In genomic region chr1:43358746-43359693, GRCh38 we compare ENCODE assay signal across 8 cellular contexts. TPM values are rescaled to one million over a fixed set of nuclear protein-coding genes. Genes with fewer than 3 reads are reported as not detected.
A peak's percentile ranks its signal among the peaks of the same experiment; 100 is the strongest.
DNase-seq lines count a peak whose midpoint lies in the region; ATAC-seq and TF ChIP-seq lines count a peak whose summit lies in the region.

Gene CDC20, plus strand, starts transcription at chr1:43358981. Its CDS starts 235 bp downstream, at chr1:43359216.

- peak within 1 kb of the TSS; percentile 62 to 91 (median 81) for H3K27ac Mint-ChIP-seq in IgD-negative memory B cell

- no peaks in the 10 kb centered on the region for H3K27me3 Mint-ChIP-seq in IgD-negative memory B cell

- no peaks in the 10 kb centered on the region for H3K9me3 Mint-ChIP-seq in IgD-negative memory B cell

- DNase-seq in DMS 273 treated with DMSO at 0.1 percent for 48 hours (lab: John Stamatoyannopoulos, UW) = peak; percentile 95
- DNase-seq in OCI-M2 (lab: John Stamatoyannopoulos, UW; ENCODE audit: unreplicated experiment) = peak; percentile 70
- peak; percentile 98 for DNase-seq in activated T-cell treated with anti-CD3 and anti-CD28 coated beads for 4 hours
- peak; percentile 98 for DNase-seq in epithelial cell of esophagus (ENCODE audit: low read depth)
- DNase-seq in mucosa of descending colon = peak; percentile 99 to 100 (median 99)
- peak; percentile 98 for DNase-seq in stimulated activated CD8-positive, alpha-beta memory T cell treated with anti-CD3 and anti-CD28 coated beads, Interleukin-4, amount 100 ng/mL, for 24 hours (ENCODE audit: low read depth)

- ATAC-seq in GM21529 (IDR thresholded peaks at IDR 0.05; ENCODE audit: unreplicated experiment) (peak; percentile 97), mucosa of descending colon (peak; percentile 96)

- peaks cover 22% of the 10 kb centered on the region for H3K4me1 ChIP-seq in mucosa of descending colon (ENCODE audit: low read depth)

- H3K36me3 ChIP-seq in mucosa of descending colon (ENCODE audit: low read depth) = no peaks in the 10 kb centered on the region

- H3K36me3 Mint-ChIP-seq in IgD-negative memory B cell = peaks cover 4% of the 10 kb centered on the region

- H3K9me3 ChIP-seq in mucosa of descending colon = no peaks in the 10 kb centered on the region

- peaks cover 10 to 12% (median 11%) of the 10 kb centered on the region in 3 donors for H3K4me1 Mint-ChIP-seq in IgD-negative memory B cell

- peak within 1 kb of the TSS; percentile 87 to 97 (median 90) for H3K4me3 Mint-ChIP-seq in IgD-negative memory B cell

- H3K4me3 ChIP-seq in epithelial cell of esophagus (ENCODE audit: low read length) (peak within 1 kb of the TSS; percentile 72), mucosa of descending colon (peak within 1 kb of the TSS; percentile 1)

- TF ChIP-seq CTCF in epithelial cell of esophagus (IDR thresholded peaks at IDR 0.05; ENCODE audit: insufficient read depth, low read depth, low read length, missing control alignments) = no peak
- no peak for TF ChIP-seq CTCF in mucosa of descending colon (IDR thresholded peaks at IDR 0.05)

- intact Hi-C loops in mucosa of descending colon (cut with DNase I, micrococcal nuclease) = no loop called here

RNA-seq across cellular contexts. Expression of gene CDC20, which starts in this region (rescaled TPM):
- polyA plus RNA-seq in IgD-negative memory B cell = 0.58 TPM
- total RNA-seq in mucosa of descending colon = 10 to 100 TPM in 1 of 3 donors, 1 to 10 TPM in 2; 5.8 to 44.0 (median 8.5) TPM

Comparison
In these comparisons a context has a peak if more than half of its experiments do, and no peak if none do; other contexts are left out.
1. Peak in every context shown above with its lines: DNase-seq, ATAC-seq and H3K4me3 ChIP-seq.